Comparison of ENCODE assay signal across 1 cellular context in genomic region chr3:76497636-76498035, GRCh38.
TF ChIP-seq lines count a peak whose summit lies in the region.

No MANE protein-coding gene starts in this region.

TF ChIP-seq in GM23338, 12 proteins besides CTCF, POLR2A, EP300 and RAD21 (continued from another document):
- TF ChIP-seq, protein P1, sequence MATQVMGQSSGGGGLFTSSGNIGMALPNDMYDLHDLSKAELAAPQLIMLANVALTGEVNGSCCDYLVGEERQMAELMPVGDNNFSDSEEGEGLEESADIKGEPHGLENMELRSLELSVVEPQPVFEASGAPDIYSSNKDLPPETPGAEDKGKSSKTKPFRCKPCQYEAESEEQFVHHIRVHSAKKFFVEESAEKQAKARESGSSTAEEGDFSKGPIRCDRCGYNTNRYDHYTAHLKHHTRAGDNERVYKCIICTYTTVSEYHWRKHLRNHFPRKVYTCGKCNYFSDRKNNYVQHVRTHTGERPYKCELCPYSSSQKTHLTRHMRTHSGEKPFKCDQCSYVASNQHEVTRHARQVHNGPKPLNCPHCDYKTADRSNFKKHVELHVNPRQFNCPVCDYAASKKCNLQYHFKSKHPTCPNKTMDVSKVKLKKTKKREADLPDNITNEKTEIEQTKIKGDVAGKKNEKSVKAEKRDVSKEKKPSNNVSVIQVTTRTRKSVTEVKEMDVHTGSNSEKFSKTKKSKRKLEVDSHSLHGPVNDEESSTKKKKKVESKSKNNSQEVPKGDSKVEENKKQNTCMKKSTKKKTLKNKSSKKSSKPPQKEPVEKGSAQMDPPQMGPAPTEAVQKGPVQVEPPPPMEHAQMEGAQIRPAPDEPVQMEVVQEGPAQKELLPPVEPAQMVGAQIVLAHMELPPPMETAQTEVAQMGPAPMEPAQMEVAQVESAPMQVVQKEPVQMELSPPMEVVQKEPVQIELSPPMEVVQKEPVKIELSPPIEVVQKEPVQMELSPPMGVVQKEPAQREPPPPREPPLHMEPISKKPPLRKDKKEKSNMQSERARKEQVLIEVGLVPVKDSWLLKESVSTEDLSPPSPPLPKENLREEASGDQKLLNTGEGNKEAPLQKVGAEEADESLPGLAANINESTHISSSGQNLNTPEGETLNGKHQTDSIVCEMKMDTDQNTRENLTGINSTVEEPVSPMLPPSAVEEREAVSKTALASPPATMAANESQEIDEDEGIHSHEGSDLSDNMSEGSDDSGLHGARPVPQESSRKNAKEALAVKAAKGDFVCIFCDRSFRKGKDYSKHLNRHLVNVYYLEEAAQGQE (IDR thresholded peaks at IDR 0.05; ENCODE audit: unreplicated experiment): peak; percentile 35
- peak; percentile 87 for TF ChIP-seq NANOG (IDR thresholded peaks at IDR 0.05; ENCODE audit: borderline replicate concordance)
- no peak for TF ChIP-seq ZNF114 (CRISPR knock-in tag; IDR thresholded peaks at IDR 0.05)
